Comparison of ENCODE assay signal across 1 cellular context in the genomic region with DNA sequence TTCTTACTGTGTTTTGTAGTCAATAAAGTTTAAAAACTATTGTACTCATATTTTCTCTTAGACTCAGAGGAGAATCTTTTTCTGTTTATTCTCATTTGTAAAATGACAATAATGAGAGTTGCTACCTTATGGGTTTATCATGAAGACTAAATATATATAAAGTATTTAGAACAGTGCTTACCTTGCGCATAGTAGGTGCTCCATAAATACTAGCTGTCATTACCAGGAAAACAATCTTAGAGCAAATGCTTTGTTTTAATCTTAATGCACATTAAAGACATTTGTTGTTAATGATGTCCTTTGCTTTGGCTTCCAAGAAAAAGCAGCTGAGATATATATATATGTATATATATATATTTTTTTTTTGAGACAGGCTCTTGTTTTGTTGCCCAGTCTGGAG.
TF ChIP-seq lines count a peak whose summit lies in the region.

No MANE protein-coding gene starts in this region.

TF ChIP-seq in K562, 482 proteins besides CTCF, POLR2A, EP300 and RAD21 (continued from another document):
- TF ChIP-seq, protein P1, sequence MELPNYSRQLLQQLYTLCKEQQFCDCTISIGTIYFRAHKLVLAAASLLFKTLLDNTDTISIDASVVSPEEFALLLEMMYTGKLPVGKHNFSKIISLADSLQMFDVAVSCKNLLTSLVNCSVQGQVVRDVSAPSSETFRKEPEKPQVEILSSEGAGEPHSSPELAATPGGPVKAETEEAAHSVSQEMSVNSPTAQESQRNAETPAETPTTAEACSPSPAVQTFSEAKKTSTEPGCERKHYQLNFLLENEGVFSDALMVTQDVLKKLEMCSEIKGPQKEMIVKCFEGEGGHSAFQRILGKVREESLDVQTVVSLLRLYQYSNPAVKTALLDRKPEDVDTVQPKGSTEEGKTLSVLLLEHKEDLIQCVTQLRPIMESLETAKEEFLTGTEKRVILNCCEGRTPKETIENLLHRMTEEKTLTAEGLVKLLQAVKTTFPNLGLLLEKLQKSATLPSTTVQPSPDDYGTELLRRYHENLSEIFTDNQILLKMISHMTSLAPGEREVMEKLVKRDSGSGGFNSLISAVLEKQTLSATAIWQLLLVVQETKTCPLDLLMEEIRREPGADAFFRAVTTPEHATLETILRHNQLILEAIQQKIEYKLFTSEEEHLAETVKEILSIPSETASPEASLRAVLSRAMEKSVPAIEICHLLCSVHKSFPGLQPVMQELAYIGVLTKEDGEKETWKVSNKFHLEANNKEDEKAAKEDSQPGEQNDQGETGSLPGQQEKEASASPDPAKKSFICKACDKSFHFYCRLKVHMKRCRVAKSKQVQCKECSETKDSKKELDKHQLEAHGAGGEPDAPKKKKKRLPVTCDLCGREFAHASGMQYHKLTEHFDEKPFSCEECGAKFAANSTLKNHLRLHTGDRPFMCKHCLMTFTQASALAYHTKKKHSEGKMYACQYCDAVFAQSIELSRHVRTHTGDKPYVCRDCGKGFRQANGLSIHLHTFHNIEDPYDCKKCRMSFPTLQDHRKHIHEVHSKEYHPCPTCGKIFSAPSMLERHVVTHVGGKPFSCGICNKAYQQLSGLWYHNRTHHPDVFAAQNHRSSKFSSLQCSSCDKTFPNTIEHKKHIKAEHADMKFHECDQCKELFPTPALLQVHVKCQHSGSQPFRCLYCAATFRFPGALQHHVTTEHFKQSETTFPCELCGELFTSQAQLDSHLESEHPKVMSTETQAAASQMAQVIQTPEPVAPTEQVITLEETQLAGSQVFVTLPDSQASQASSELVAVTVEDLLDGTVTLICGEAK (IDR thresholded peaks at IDR 0.05), result peak; percentile 63
- TF ChIP-seq, protein P1 (CRISPR knock-in tag; IDR thresholded peaks at IDR 0.05), result no peak
TF ChIP-seq in K562: peak in this region for 2.
